Comparison of ENCODE assay signal across 1 cellular context in the genomic region with DNA sequence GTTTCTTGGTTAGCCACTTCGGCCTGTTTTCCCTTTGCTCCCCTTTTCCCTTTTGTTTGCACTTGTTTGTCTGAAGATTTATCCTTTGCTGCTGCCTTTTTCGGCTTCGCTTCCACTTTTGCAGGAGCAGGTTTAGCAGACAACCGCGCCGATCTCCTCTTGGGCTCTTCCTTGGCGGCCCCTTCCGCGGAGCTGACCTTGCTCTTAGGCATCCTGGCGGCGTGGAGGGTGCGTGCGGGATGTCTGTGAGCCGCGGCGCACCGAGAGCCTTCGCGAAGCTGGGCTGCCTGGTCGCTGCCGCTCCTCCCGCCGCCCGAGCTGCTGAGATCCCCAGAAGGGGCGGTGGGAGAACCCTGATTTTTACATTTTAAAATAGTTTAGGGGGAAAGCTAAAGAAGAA.
TF ChIP-seq lines count a peak whose summit lies in the region.

No MANE protein-coding gene starts in this region.

TF ChIP-seq in WTC11, 78 proteins besides CTCF, POLR2A, EP300 and RAD21 (continued from another document):
- TF ChIP-seq, protein P1, sequence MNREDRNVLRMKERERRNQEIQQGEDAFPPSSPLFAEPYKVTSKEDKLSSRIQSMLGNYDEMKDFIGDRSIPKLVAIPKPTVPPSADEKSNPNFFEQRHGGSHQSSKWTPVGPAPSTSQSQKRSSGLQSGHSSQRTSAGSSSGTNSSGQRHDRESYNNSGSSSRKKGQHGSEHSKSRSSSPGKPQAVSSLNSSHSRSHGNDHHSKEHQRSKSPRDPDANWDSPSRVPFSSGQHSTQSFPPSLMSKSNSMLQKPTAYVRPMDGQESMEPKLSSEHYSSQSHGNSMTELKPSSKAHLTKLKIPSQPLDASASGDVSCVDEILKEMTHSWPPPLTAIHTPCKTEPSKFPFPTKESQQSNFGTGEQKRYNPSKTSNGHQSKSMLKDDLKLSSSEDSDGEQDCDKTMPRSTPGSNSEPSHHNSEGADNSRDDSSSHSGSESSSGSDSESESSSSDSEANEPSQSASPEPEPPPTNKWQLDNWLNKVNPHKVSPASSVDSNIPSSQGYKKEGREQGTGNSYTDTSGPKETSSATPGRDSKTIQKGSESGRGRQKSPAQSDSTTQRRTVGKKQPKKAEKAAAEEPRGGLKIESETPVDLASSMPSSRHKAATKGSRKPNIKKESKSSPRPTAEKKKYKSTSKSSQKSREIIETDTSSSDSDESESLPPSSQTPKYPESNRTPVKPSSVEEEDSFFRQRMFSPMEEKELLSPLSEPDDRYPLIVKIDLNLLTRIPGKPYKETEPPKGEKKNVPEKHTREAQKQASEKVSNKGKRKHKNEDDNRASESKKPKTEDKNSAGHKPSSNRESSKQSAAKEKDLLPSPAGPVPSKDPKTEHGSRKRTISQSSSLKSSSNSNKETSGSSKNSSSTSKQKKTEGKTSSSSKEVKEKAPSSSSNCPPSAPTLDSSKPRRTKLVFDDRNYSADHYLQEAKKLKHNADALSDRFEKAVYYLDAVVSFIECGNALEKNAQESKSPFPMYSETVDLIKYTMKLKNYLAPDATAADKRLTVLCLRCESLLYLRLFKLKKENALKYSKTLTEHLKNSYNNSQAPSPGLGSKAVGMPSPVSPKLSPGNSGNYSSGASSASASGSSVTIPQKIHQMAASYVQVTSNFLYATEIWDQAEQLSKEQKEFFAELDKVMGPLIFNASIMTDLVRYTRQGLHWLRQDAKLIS (CRISPR knock-in tag; IDR thresholded peaks at IDR 0.05; ENCODE audit: borderline replicate concordance): no peak
- TF ChIP-seq ZNF219 (CRISPR knock-in tag; IDR thresholded peaks at IDR 0.05; ENCODE audit: borderline replicate concordance) (no peak), IRF2 (CRISPR knock-in tag; IDR thresholded peaks at IDR 0.05; ENCODE audit: borderline replicate concordance, low read depth) (no peak), ZNF263 (CRISPR knock-in tag; IDR thresholded peaks at IDR 0.05; ENCODE audit: low read depth) (no peak), SMAD3 (CRISPR knock-in tag; IDR thresholded peaks at IDR 0.05; ENCODE audit: borderline replicate concordance) (no peak)
- TF ChIP-seq, protein P2, sequence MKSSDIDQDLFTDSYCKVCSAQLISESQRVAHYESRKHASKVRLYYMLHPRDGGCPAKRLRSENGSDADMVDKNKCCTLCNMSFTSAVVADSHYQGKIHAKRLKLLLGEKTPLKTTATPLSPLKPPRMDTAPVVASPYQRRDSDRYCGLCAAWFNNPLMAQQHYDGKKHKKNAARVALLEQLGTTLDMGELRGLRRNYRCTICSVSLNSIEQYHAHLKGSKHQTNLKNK (CRISPR knock-in tag; IDR thresholded peaks at IDR 0.05): no peak
